In genomic region chr19:13864223-13864512, GRCh38 we compare ENCODE assay signal across 1 cellular context.
TF ChIP-seq lines count a peak whose summit lies in the region.

No MANE protein-coding gene starts in this region.

TF ChIP-seq in HepG2, 621 proteins besides CTCF, POLR2A, EP300 and RAD21:
- TF ChIP-seq KAT8 (CRISPR knock-in tag; IDR thresholded peaks at IDR 0.05) (no peak), FOXO4 (CRISPR knock-in tag; conservative IDR thresholded peaks at IDR 0.05) (no peak), GTF2F1 (IDR thresholded peaks at IDR 0.05; ENCODE audit: low read length) (no peak), SMYD3 (CRISPR knock-in tag; IDR thresholded peaks at IDR 0.05) (no peak), ZNF292 (CRISPR knock-in tag; IDR thresholded peaks at IDR 0.05; ENCODE audit: borderline replicate concordance, low read depth) (peak; percentile 29; the same call in 1 of the 2 replicates), EHMT2 (IDR thresholded peaks at IDR 0.05; ENCODE audit: borderline replicate concordance, low read depth, low read length) (no peak), ZNF841 (CRISPR knock-in tag; IDR thresholded peaks at IDR 0.05; ENCODE audit: borderline replicate concordance) (no peak), ZNF337 (CRISPR knock-in tag; IDR thresholded peaks at IDR 0.05; ENCODE audit: borderline replicate concordance, low read depth) (no peak), MYC (CRISPR knock-in tag; IDR thresholded peaks at IDR 0.05; ENCODE audit: borderline replicate concordance) (0 out of 2 replicates have a peak, but pooled peaks have one; percentile 42), ZNF20 (CRISPR knock-in tag; IDR thresholded peaks at IDR 0.05) (no peak), MNT (IDR thresholded peaks at IDR 0.05) (peak; percentile 82), ZNF230 (CRISPR knock-in tag; IDR thresholded peaks at IDR 0.05) (no peak), ZBTB3 (CRISPR knock-in tag; IDR thresholded peaks at IDR 0.05; ENCODE audit: borderline replicate concordance, low read depth) (no peak), MEF2D (CRISPR knock-in tag; IDR thresholded peaks at IDR 0.05) (no peak), ZNF678 (CRISPR knock-in tag; IDR thresholded peaks at IDR 0.05) (no peak), ZNF501 (CRISPR knock-in tag; IDR thresholded peaks at IDR 0.05) (no peak), E2F2 (CRISPR knock-in tag; IDR thresholded peaks at IDR 0.05; ENCODE audit: borderline replicate concordance) (no peak), PAX8 (CRISPR knock-in tag; IDR thresholded peaks at IDR 0.05; ENCODE audit: borderline replicate concordance) (no peak), HIC2 (CRISPR knock-in tag; IDR thresholded peaks at IDR 0.05; ENCODE audit: low read depth) (peak; percentile 6; the same call in 1 of the 2 replicates), ZNF441 (CRISPR knock-in tag; IDR thresholded peaks at IDR 0.05; ENCODE audit: borderline replicate concordance) (no peak), CBX2 (IDR thresholded peaks at IDR 0.05; ENCODE audit: low read depth, low read length) (no peak), CBX2 (CRISPR knock-in tag; IDR thresholded peaks at IDR 0.05; ENCODE audit: low read depth) (no peak), TARDBP (CRISPR knock-in tag; IDR thresholded peaks at IDR 0.05) (no peak), NR2F6 (IDR thresholded peaks at IDR 0.05) (peak; percentile 4; the same call in 1 of the 2 replicates), NR2F6 (CRISPR knock-in tag; IDR thresholded peaks at IDR 0.05) (no peak)
- TF ChIP-seq, protein P1, sequence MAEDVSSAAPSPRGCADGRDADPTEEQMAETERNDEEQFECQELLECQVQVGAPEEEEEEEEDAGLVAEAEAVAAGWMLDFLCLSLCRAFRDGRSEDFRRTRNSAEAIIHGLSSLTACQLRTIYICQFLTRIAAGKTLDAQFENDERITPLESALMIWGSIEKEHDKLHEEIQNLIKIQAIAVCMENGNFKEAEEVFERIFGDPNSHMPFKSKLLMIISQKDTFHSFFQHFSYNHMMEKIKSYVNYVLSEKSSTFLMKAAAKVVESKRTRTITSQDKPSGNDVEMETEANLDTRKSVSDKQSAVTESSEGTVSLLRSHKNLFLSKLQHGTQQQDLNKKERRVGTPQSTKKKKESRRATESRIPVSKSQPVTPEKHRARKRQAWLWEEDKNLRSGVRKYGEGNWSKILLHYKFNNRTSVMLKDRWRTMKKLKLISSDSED (CRISPR knock-in tag; IDR thresholded peaks at IDR 0.05) = no peak
- TF ChIP-seq, protein P2, sequence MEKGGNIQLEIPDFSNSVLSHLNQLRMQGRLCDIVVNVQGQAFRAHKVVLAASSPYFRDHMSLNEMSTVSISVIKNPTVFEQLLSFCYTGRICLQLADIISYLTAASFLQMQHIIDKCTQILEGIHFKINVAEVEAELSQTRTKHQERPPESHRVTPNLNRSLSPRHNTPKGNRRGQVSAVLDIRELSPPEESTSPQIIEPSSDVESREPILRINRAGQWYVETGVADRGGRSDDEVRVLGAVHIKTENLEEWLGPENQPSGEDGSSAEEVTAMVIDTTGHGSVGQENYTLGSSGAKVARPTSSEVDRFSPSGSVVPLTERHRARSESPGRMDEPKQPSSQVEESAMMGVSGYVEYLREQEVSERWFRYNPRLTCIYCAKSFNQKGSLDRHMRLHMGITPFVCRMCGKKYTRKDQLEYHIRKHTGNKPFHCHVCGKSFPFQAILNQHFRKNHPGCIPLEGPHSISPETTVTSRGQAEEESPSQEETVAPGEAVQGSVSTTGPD (CRISPR knock-in tag; IDR thresholded peaks at IDR 0.05) = no peak
- TF ChIP-seq, protein P3, sequence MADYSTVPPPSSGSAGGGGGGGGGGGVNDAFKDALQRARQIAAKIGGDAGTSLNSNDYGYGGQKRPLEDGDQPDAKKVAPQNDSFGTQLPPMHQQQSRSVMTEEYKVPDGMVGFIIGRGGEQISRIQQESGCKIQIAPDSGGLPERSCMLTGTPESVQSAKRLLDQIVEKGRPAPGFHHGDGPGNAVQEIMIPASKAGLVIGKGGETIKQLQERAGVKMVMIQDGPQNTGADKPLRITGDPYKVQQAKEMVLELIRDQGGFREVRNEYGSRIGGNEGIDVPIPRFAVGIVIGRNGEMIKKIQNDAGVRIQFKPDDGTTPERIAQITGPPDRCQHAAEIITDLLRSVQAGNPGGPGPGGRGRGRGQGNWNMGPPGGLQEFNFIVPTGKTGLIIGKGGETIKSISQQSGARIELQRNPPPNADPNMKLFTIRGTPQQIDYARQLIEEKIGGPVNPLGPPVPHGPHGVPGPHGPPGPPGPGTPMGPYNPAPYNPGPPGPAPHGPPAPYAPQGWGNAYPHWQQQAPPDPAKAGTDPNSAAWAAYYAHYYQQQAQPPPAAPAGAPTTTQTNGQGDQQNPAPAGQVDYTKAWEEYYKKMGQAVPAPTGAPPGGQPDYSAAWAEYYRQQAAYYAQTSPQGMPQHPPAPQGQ (CRISPR knock-in tag; IDR thresholded peaks at IDR 0.05; ENCODE audit: borderline replicate concordance) = no peak
